ENCODE assay signal across 1 cellular context in the genomic region with DNA sequence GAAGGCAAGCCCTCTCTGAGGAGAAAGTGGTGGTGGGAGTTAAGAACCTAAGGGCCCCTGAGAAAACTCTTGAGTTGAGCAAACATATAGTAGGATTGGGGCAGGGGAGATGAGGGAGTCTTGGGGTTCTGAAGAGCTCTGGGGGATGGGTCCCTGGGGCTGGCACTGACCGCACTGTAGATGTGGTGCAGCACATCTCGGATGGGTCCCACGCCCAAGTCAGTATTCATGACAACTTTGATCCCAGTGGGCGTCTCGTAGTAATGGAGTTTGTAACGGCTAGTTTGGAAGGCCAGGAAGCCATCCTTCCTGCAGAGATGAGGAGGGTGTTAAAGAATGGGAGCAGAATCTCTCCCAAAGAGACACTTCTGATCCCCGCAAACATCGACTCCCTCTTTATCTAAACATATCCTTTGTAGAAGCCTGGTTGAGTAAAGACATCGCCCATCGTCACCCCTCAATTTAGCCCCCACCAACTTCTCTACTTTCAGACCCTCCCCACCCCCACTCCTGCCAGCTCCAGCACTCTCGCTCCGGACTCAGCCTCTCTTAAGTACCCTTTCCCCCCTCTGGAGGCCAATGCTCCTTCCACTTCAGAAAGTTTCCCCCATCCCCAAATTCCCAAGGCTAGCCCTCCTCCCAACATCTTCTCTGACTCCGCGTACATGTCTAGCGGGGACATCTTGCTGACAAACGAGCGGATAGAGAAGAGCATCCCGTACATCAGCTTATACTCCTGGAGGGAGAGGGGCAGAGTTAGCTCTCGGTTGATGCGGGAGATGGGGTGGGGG.
TF ChIP-seq lines count a peak whose summit lies in the region.

No MANE protein-coding gene starts in this region.

TF ChIP-seq in GM12878, 131 proteins besides CTCF, POLR2A, EP300 and RAD21:
- no peak for TF ChIP-seq SREBF2 (IDR thresholded peaks at IDR 0.05; ENCODE audit: low read length)
- TF ChIP-seq ZNF207 (IDR thresholded peaks at IDR 0.05; ENCODE audit: borderline replicate concordance) = no peak
- no peak for TF ChIP-seq NKRF (conservative IDR thresholded peaks at IDR 0.05)
- TF ChIP-seq HSF1 (IDR thresholded peaks at IDR 0.05; ENCODE audit: low read depth, low read length) = no peak
- no peak for TF ChIP-seq LARP7 (IDR thresholded peaks at IDR 0.05)
- no peak for TF ChIP-seq CEBPB (IDR thresholded peaks at IDR 0.05; ENCODE audit: borderline replicate concordance in 1 of 2, low read depth in 2 of 2, low read length in 2 of 2)
- TF ChIP-seq, protein P1, sequence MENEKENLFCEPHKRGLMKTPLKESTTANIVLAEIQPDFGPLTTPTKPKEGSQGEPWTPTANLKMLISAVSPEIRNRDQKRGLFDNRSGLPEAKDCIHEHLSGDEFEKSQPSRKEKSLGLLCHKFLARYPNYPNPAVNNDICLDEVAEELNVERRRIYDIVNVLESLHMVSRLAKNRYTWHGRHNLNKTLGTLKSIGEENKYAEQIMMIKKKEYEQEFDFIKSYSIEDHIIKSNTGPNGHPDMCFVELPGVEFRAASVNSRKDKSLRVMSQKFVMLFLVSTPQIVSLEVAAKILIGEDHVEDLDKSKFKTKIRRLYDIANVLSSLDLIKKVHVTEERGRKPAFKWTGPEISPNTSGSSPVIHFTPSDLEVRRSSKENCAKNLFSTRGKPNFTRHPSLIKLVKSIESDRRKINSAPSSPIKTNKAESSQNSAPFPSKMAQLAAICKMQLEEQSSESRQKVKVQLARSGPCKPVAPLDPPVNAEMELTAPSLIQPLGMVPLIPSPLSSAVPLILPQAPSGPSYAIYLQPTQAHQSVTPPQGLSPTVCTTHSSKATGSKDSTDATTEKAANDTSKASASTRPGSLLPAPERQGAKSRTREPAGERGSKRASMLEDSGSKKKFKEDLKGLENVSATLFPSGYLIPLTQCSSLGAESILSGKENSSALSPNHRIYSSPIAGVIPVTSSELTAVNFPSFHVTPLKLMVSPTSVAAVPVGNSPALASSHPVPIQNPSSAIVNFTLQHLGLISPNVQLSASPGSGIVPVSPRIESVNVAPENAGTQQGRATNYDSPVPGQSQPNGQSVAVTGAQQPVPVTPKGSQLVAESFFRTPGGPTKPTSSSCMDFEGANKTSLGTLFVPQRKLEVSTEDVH (IDR thresholded peaks at IDR 0.05; ENCODE audit: low read depth, partially characterized antibody) = no peak
- TF ChIP-seq KAT2A (conservative IDR thresholded peaks at IDR 0.05; ENCODE audit: control insufficient read depth, low read depth, low read length) = no peak
- no peak for TF ChIP-seq NFXL1 (IDR thresholded peaks at IDR 0.05; ENCODE audit: borderline replicate concordance)
- TF ChIP-seq ETV6 (conservative IDR thresholded peaks at IDR 0.05 in 1 of 2, IDR thresholded peaks at IDR 0.05 in 1 of 2; ENCODE audit: borderline replicate concordance in 1 of 2, low read depth in 1 of 2) = no peak
- no peak for TF ChIP-seq NFYA (IDR thresholded peaks at IDR 0.05; ENCODE audit: borderline replicate concordance, low read depth, low read length)
- no peak for TF ChIP-seq IRF4 (IDR thresholded peaks at IDR 0.05; ENCODE audit: low read depth, low read length)
- TF ChIP-seq WRNIP1 (IDR thresholded peaks at IDR 0.05; ENCODE audit: borderline replicate concordance, low read depth, low read length) = no peak
TF ChIP-seq in GM12878: peak in this region for 0.
